Comparison of ENCODE assay signal across 12 cellular contexts in genomic region chr9:120902286-120902685, GRCh38. TPM values are rescaled to one million over a fixed set of nuclear protein-coding genes. Genes with fewer than 3 reads are reported as not detected.
DNase-seq lines count a peak whose midpoint lies in the region; ATAC-seq and TF ChIP-seq lines count a peak whose summit lies in the region.
"Had no signal": no experiment of that assay in that cellular context is flagged by ENCODE, and none has a peak within 500 bp of the region (broad histone marks: within the 10 kb centered on the region; RNA-seq: fewer than 3 reads in every experiment).

No MANE protein-coding gene starts in this region.

- POLR2A ChIA-PET in activated B cell treated with CpG ODN at 0.5 μM for 24 hours (lab: Charles Lee): interaction anchor here (0.7 to 8.3 kb wide), 7 partner anchors 13 to 32 kb away, joined by 3 to 61 read pairs (median 7); no protein-coding TSS in a partner anchor

- no peak overlapping the region for H2AFZ ChIP-seq in DND-41 (ENCODE audit: low read depth, low read length)

- CTCF ChIA-PET in activated B cell treated with CpG ODN at 0.5 μM for 24 hours (lab: Charles Lee): interaction anchor here (0.6 to 2.6 kb wide), 4 partner anchors 10 to 33 kb away, joined by 3 to 8 read pairs (median 3); no protein-coding TSS in a partner anchor

- H3K9ac ChIP-seq in DND-41 (ENCODE audit: low read depth, low read length): no peak overlapping the region

- H3K4me1 Mint-ChIP-seq in CD4-positive, CD25-positive, alpha-beta regulatory T cell: peaks cover 19 to 91% (median 66%) of the 10 kb centered on the region in 4 donors
- peaks cover 63% of the 10 kb centered on the region for H3K4me1 Mint-ChIP-seq in activated B cell treated with CpG ODN at 0.5 μM for 24 hours
- H3K4me1 Mint-ChIP-seq in naive B cell: peaks cover 45 to 72% (median 64%) of the 10 kb centered on the region in 3 donors

- no peak for ATAC-seq in CD4-positive, CD25-positive, alpha-beta regulatory T cell (ENCODE audit: low read depth in 2 of 2)
- ATAC-seq in DND-41 (ENCODE audit: insufficient read depth, low read depth) (no peak), activated B cell treated with CpG ODN at 0.5 μM for 24 hours (ENCODE audit: low read depth) (no peak), naive B cell (ENCODE audit: low read depth in 2 of 2) (no peak), GM21723 (IDR thresholded peaks at IDR 0.05; ENCODE audit: unreplicated experiment) (no peak)

- no peaks in the 10 kb centered on the region for H4K20me1 ChIP-seq in DND-41 (ENCODE audit: insufficient read depth, low read length)

- no peak overlapping the region for H3K4me2 ChIP-seq in DND-41 (ENCODE audit: insufficient read depth, low read length)

- no peaks in the 10 kb centered on the region for H3K9me3 Mint-ChIP-seq in CD4-positive, CD25-positive, alpha-beta regulatory T cell
- H3K9me3 Mint-ChIP-seq in activated B cell treated with CpG ODN at 0.5 μM for 24 hours (no peaks in the 10 kb centered on the region), naive B cell (peaks cover 0 to 1% (median 0%) of the 10 kb centered on the region in 7 donors)

- H3K27ac Mint-ChIP-seq in CD4-positive, CD25-positive, alpha-beta regulatory T cell: peak overlapping the region; percentile 93 to 100 (median 95)
- H3K27ac Mint-ChIP-seq in activated B cell treated with CpG ODN at 0.5 μM for 24 hours (peak overlapping the region; percentile 74), naive B cell (peak overlapping the region; percentile 83 to 98 (median 96))

- no peaks in the 10 kb centered on the region for H3K79me2 ChIP-seq in DND-41 (ENCODE audit: insufficient read depth, low read length)

- no peaks in the 10 kb centered on the region for H3K9me3 ChIP-seq in CD4-positive, CD25-positive, alpha-beta regulatory T cell (ENCODE audit: control insufficient read depth in 2 of 2, low read length in 2 of 2)
- no peaks in the 10 kb centered on the region for H3K9me3 ChIP-seq in DND-41 (ENCODE audit: insufficient read depth, low read length, severe bottlenecking)
- H3K9me3 ChIP-seq: ovary had no signal

- TF ChIP-seq CTCF in DND-41 (IDR thresholded peaks at IDR 0.05; ENCODE audit: borderline replicate concordance, extremely low read depth, low read length, poor library complexity, severe bottlenecking): no peak
- no peak for TF ChIP-seq CTCF in activated B cell treated with CpG ODN at 0.5 μM for 24 hours (IDR thresholded peaks at IDR 0.05)

- peaks cover 75% of the 10 kb centered on the region for H3K4me1 ChIP-seq in CD4-positive, CD25-positive, alpha-beta regulatory T cell (ENCODE audit: control insufficient read depth, insufficient read depth, low read length, poor library complexity, severe bottlenecking)
- H3K4me1 ChIP-seq in DND-41 (ENCODE audit: insufficient read depth, low read length): peaks cover 16% of the 10 kb centered on the region

- no peaks in the 10 kb centered on the region for H3K27me3 ChIP-seq in CD4-positive, CD25-positive, alpha-beta regulatory T cell (ENCODE audit: control insufficient read depth, insufficient read depth, low read length)
- H3K27me3 ChIP-seq in DND-41 (ENCODE audit: insufficient read depth, low read length, poor library complexity): no peaks in the 10 kb centered on the region
- H3K27me3 ChIP-seq: ovary had no signal

- peaks cover 44% of the 10 kb centered on the region for H3K36me3 Mint-ChIP-seq in CD4-positive, CD25-positive, alpha-beta regulatory T cell
- peaks cover 66% of the 10 kb centered on the region for H3K36me3 Mint-ChIP-seq in activated B cell treated with CpG ODN at 0.5 μM for 24 hours (ENCODE audit: low read depth)
- H3K36me3 Mint-ChIP-seq in naive B cell: no peaks in the 10 kb centered on the region

- peaks cover 43% of the 10 kb centered on the region for H3K36me3 ChIP-seq in CD4-positive, CD25-positive, alpha-beta regulatory T cell (ENCODE audit: control insufficient read depth, insufficient read depth, low read length)
- H3K36me3 ChIP-seq in DND-41 (ENCODE audit: insufficient read depth, low read length): no peaks in the 10 kb centered on the region
- H3K36me3 ChIP-seq: ovary had no signal

- DNase-seq in CD4-positive, CD25-positive, alpha-beta regulatory T cell: no peak
- no peak for DNase-seq in DND-41
- no peak for DNase-seq in activated B cell treated with CpG ODN at 0.5 μM for 24 hours
- no peak for DNase-seq in naive B cell
- DNase-seq in NCI-H1930 (lab: John Stamatoyannopoulos, UW): no peak
- no peak for DNase-seq in NCI-H82 treated with DMSO at 0.1 percent for 48 hours (lab: John Stamatoyannopoulos, UW; ENCODE audit: unreplicated experiment)
- DNase-seq: activated CD4-positive, alpha-beta T cell treated with anti-CD3 and anti-CD28 coated beads for 1 hour; activated effector memory CD4-positive, alpha-beta T cell treated with Interleukin-2 at 50 U/mL for 16 hours; kidney glomerular epithelial cell; ovary; stimulated activated naive CD4-positive, alpha-beta T cell treated with Interleukin-2 at 50 U/mL for 16 hours had no signal

- no peaks in the 10 kb centered on the region for H3K27me3 Mint-ChIP-seq in CD4-positive, CD25-positive, alpha-beta regulatory T cell
- H3K27me3 Mint-ChIP-seq in activated B cell treated with CpG ODN at 0.5 μM for 24 hours: no peaks in the 10 kb centered on the region
- no peaks in the 10 kb centered on the region for H3K27me3 Mint-ChIP-seq in naive B cell

- peak overlapping the region; percentile 53 to 83 (median 79) for H3K4me3 Mint-ChIP-seq in CD4-positive, CD25-positive, alpha-beta regulatory T cell
- no peak overlapping the region for H3K4me3 Mint-ChIP-seq in activated B cell treated with CpG ODN at 0.5 μM for 24 hours
- peak overlapping the region in 5 of 8 donors; percentile 22 to 83 (median 68) for H3K4me3 Mint-ChIP-seq in naive B cell

- intact Hi-C loops in activated B cell treated with CpG ODN at 0.5 μM for 24 hours (cut with micrococcal nuclease): no loop called here

- H3K27ac ChIP-seq in CD4-positive, CD25-positive, alpha-beta regulatory T cell (ENCODE audit: insufficient read depth, low read length, poor library complexity, severe bottlenecking): peak overlapping the region; percentile 98
- H3K27ac ChIP-seq in DND-41 (ENCODE audit: low read length): 0 out of 2 replicates have a peak overlapping the region, but pooled peaks have one; percentile 40
- H3K27ac ChIP-seq: ovary had no signal

- H3K4me3 ChIP-seq in CD4-positive, CD25-positive, alpha-beta regulatory T cell (ENCODE audit: low read depth, low read length): no peak overlapping the region
- H3K4me3 ChIP-seq in DND-41 (ENCODE audit: low read depth in 1 of 2, low read length in 2 of 2): no peak overlapping the region
- H3K4me3 ChIP-seq: ovary had no signal

RNA-seq across cellular contexts. Expression of gene TRAF1, which starts 24.3 kb away (rescaled TPM):
- total RNA-seq in CD4-positive, CD25-positive, alpha-beta regulatory T cell: 167 TPM
- polyA plus RNA-seq in CD4-positive, CD25-positive, alpha-beta regulatory T cell: 10 to 100 TPM; 13.5 to 18.7 (median 16.5) TPM
- total RNA-seq in activated B cell treated with CpG ODN at 0.5 μM for 24 hours: 115 and 130 TPM in 2 replicates
- under 1 TPM; 0.34 to 0.97 (median 0.72) TPM for polyA plus RNA-seq in naive B cell (ENCODE audit: low read depth in 6 of 6)

RNA-seq across cellular contexts. Expression of gene PHF19, which starts 25.3 kb away (rescaled TPM):
- total RNA-seq in CD4-positive, CD25-positive, alpha-beta regulatory T cell: 149 TPM
- polyA plus RNA-seq in CD4-positive, CD25-positive, alpha-beta regulatory T cell: 10 to 100 TPM; 21.4 to 43.2 (median 31.9) TPM
- total RNA-seq in activated B cell treated with CpG ODN at 0.5 μM for 24 hours: 50.2 and 55.3 TPM in 2 replicates
- 1 to 10 TPM in 5 of 6 donors, under 1 TPM in 1; 0.26 to 5.4 (median 3.5) TPM for polyA plus RNA-seq in naive B cell (ENCODE audit: low read depth in 6 of 6)

RNA-seq across cellular contexts. Expression of gene PSMD5, which starts 59.6 kb away (rescaled TPM):
- 44.0 TPM for total RNA-seq in CD4-positive, CD25-positive, alpha-beta regulatory T cell
- polyA plus RNA-seq in CD4-positive, CD25-positive, alpha-beta regulatory T cell: 10 to 100 TPM; 27.0 to 34.5 (median 29.9) TPM
- total RNA-seq in activated B cell treated with CpG ODN at 0.5 μM for 24 hours: 34.8 and 38.9 TPM in 2 replicates
- 10 to 100 TPM in 5 of 6 donors, 1 to 10 TPM in 1; 3.6 to 22.8 (median 17.4) TPM for polyA plus RNA-seq in naive B cell (ENCODE audit: low read depth in 6 of 6)
